Comparison of ENCODE assay signal across 14 cellular contexts in genomic region chr9:68323749-68324148, GRCh38. TPM values are rescaled to one million over a fixed set of nuclear protein-coding genes. Genes with fewer than 3 reads are reported as not detected.
"Had no signal": no experiment of that assay in that cellular context is flagged by ENCODE, and none has a peak within 500 bp of the region (broad histone marks: within the 10 kb centered on the region; RNA-seq: fewer than 3 reads in every experiment).

No MANE protein-coding gene starts in this region.

RNA-seq across cellular contexts. Expression of gene FOXD4L3, which starts 21.1 kb away (rescaled TPM):
- total RNA-seq: hepatocyte, kidney, kidney epithelial cell, left colon, left lobe of liver, left lung, left ventricle myocardium inferior, left ventricle myocardium superior, lower leg skin, lung microvascular endothelial cell, mesenteric fat pad, mononuclear cell, mucosa of gallbladder, myocyte had no signal
